In genomic region chr1:27520651-27521050, GRCh38 we compare ENCODE assay signal across 8 cellular contexts. TPM values are rescaled to one million over a fixed set of nuclear protein-coding genes. Genes with fewer than 3 reads are reported as not detected.
DNase-seq lines count a peak whose midpoint lies in the region; ATAC-seq and TF ChIP-seq lines count a peak whose summit lies in the region.
"Had no signal": no experiment of that assay in that cellular context is flagged by ENCODE, and none has a peak within 500 bp of the region (broad histone marks: within the 10 kb centered on the region; RNA-seq: fewer than 3 reads in every experiment).

No MANE protein-coding gene starts in this region.

- TF ChIP-seq CTCF in spleen (IDR thresholded peaks at IDR 0.05 in 8 of 11, conservative IDR thresholded peaks at IDR 0.05 in 3 of 11): no peak

- peaks cover 54% of the 10 kb centered on the region for H3K4me1 Mint-ChIP-seq in activated naive CD8-positive, alpha-beta T cell treated with anti-CD3 and anti-CD28 coated beads for 36 hours

- H3K4me3 ChIP-seq in spleen (no peak overlapping the region), Karpas-422 (ENCODE audit: low read length) (no peak overlapping the region)

- H3K4me2 ChIP-seq in Karpas-422 (ENCODE audit: low read depth, low read length, poor library complexity, severe bottlenecking): no peak overlapping the region

- H3K4me1 ChIP-seq in spleen (peaks cover 37 to 94% (median 75%) of the 10 kb centered on the region in 6 donors), Karpas-422 (ENCODE audit: low read length) (peaks cover 8% of the 10 kb centered on the region)

- peak overlapping the region; percentile 97 for H3K27ac Mint-ChIP-seq in activated naive CD8-positive, alpha-beta T cell treated with anti-CD3 and anti-CD28 coated beads for 36 hours

- H3K9me2 ChIP-seq in Karpas-422 (replicated peaks; ENCODE audit: insufficient read depth, low read length): no peaks in the 10 kb centered on the region

- no peak overlapping the region for H2AFZ ChIP-seq in Karpas-422 (ENCODE audit: low read length)

- WGBS in spleen, 5 donors: 60 to 85% (median 77%) methylated on average over 1 to 4 of the region's 4 CpGs

- peak overlapping the region; percentile 90 for H3K4me3 Mint-ChIP-seq in activated naive CD8-positive, alpha-beta T cell treated with anti-CD3 and anti-CD28 coated beads for 36 hours

- H3K36me3 ChIP-seq in spleen (no peaks in the 10 kb centered on the region), Karpas-422 (ENCODE audit: insufficient read depth, low read length) (no peaks in the 10 kb centered on the region)

- intact Hi-C loops in spleen (cut with DNase I; ENCODE audit: low total_unique reads): no loop called here

- TF ChIP-seq POLR2A in spleen (IDR thresholded peaks at IDR 0.05): no peak

- H3K27me3 Mint-ChIP-seq in activated naive CD8-positive, alpha-beta T cell treated with anti-CD3 and anti-CD28 coated beads for 36 hours: no peaks in the 10 kb centered on the region

- H3K79me2 ChIP-seq in Karpas-422 (ENCODE audit: low read length): no peaks in the 10 kb centered on the region

- H3K27ac ChIP-seq in layer of hippocampus (ENCODE audit: low read depth, low read length) (peak overlapping the region; percentile 89), spleen (peak overlapping the region in 6 of 8 donors; percentile 8 to 69 (median 56)), Karpas-422 (ENCODE audit: low read length) (no peak overlapping the region)

- DNase-seq in LHCN-M2 (ENCODE audit: low read depth): peak; percentile 82
- no peak for DNase-seq in activated naive CD8-positive, alpha-beta T cell treated with anti-CD3 and anti-CD28 coated beads for 36 hours
- DNase-seq in spleen: no peak
- DNase-seq in stimulated activated CD4-positive, alpha-beta T cell treated with anti-CD3 and anti-CD28 coated beads, Interleukin-4, amount 100 ng/mL, for 4 hours: no peak
- DNase-seq in Karpas-422: no peak
- DNase-seq: NCI-H524 treated with DMSO at 0.1 percent for 48 hours had no signal

- no peak overlapping the region for H3K9ac ChIP-seq in Karpas-422 (ENCODE audit: low read length)

- H3K9me3 ChIP-seq in spleen (no peaks in the 10 kb centered on the region), Karpas-422 (ENCODE audit: low read length) (no peaks in the 10 kb centered on the region)

- H3K9me3 Mint-ChIP-seq in activated naive CD8-positive, alpha-beta T cell treated with anti-CD3 and anti-CD28 coated beads for 36 hours: no peaks in the 10 kb centered on the region

- no peaks in the 10 kb centered on the region for H4K20me1 ChIP-seq in Karpas-422 (ENCODE audit: insufficient read depth, low read depth, low read length)

- peaks cover 3% of the 10 kb centered on the region for H3K36me3 Mint-ChIP-seq in activated naive CD8-positive, alpha-beta T cell treated with anti-CD3 and anti-CD28 coated beads for 36 hours

- no peak for ATAC-seq in GM19467 (IDR thresholded peaks at IDR 0.05; ENCODE audit: unreplicated experiment)

- H3K27me3 ChIP-seq in layer of hippocampus (ENCODE audit: control insufficient read depth, insufficient read depth, low read length) (no peaks in the 10 kb centered on the region), spleen (replicated peaks in 1 of 7) (peaks cover 0 to 4% (median 0%) of the 10 kb centered on the region in 7 donors), Karpas-422 (ENCODE audit: low read length) (no peaks in the 10 kb centered on the region)

RNA-seq across cellular contexts. Expression of gene WASF2, which starts 30.7 kb away (rescaled TPM):
- total RNA-seq in LHCN-M2 (2014; rRNA removed): 21.2 and 31.0 TPM in 2 replicates
- polyA plus RNA-seq in LHCN-M2 (2012): 71.6 TPM
- total RNA-seq in activated naive CD8-positive, alpha-beta T cell treated with anti-CD3 and anti-CD28 coated beads for 36 hours: 100 to 1,000 TPM; 103 TPM
- total RNA-seq in spleen: 100 to 1,000 TPM in 4 of 7 donors, 10 to 100 TPM in 3; 92.1 to 196 (median 129) TPM
- 10 to 100 TPM; 17.2 to 36.8 (median 23.5) TPM for polyA plus RNA-seq in spleen
- total RNA-seq in Karpas-422 (2014; rRNA removed; shearing (Covaris generic); ENCODE audit: low replicate concordance): 20.2 and 21.7 TPM in 2 replicates
